14 cellular contexts compared by ENCODE assay signal in genomic region chr4:38610844-38611550, GRCh38. TPM values are rescaled to one million over a fixed set of nuclear protein-coding genes. Genes with fewer than 3 reads are reported as not detected.
A peak's percentile ranks its signal among the peaks of the same experiment; 100 is the strongest.
DNase-seq lines count a peak whose midpoint lies in the region; ATAC-seq, FAIRE-seq and TF ChIP-seq lines count a peak whose summit lies in the region.
"Had no signal": no experiment of that assay in that cellular context is flagged by ENCODE, and none has a peak within 500 bp of the region (broad histone marks: within the 10 kb centered on the region; RNA-seq: fewer than 3 reads in every experiment).

No MANE protein-coding gene starts in this region.

- H3K9me3 Mint-ChIP-seq in neural crest cell: no peaks in the 10 kb centered on the region
- H3K9me3 Mint-ChIP-seq: activated T-helper 2 cell treated with anti-CD3 and anti-CD28 coated beads, Interferon-gamma antibody, Interleukin-2, Interleukin-4, amounts not matched to agents 10 μg/mL and 5 μg/mL and 100 μg/mL, durations not matched to agents 14 hours and 24 hours and 36 hours had no signal

- no peaks in the 10 kb centered on the region for H3K27me3 Mint-ChIP-seq in neural crest cell (ENCODE audit: low read depth)

- peak overlapping the region; percentile 5 for H3K27ac Mint-ChIP-seq in neural crest cell (ENCODE audit: unreplicated experiment)
- H3K27ac Mint-ChIP-seq: activated T-helper 2 cell treated with anti-CD3 and anti-CD28 coated beads, Interferon-gamma antibody, Interleukin-2, Interleukin-4, amounts not matched to agents 10 μg/mL and 5 μg/mL and 100 μg/mL, durations not matched to agents 14 hours and 24 hours and 36 hours had no signal

- ATAC-seq in Right ventricle myocardium superior (ENCODE audit: poor library complexity) (peak; percentile 39), HG02610 (IDR thresholded peaks at IDR 0.05; ENCODE audit: unreplicated experiment) (no peak)

- H3K27me3 ChIP-seq in left ventricle myocardium inferior (ENCODE audit: low read depth): no peaks in the 10 kb centered on the region
- H3K27me3 ChIP-seq in testis: no peaks in the 10 kb centered on the region
- H3K27me3 ChIP-seq: SJSA1 had no signal

- no peaks in the 10 kb centered on the region for H3K36me3 Mint-ChIP-seq in neural crest cell (ENCODE audit: low read depth)

- no peak overlapping the region for H3K27ac ChIP-seq in left ventricle myocardium inferior (replicated peaks)
- H3K27ac ChIP-seq in testis: no peak overlapping the region
- H3K27ac ChIP-seq: SJSA1 had no signal

- H3K4me1 ChIP-seq in left ventricle myocardium inferior (peaks cover 14% of the 10 kb centered on the region), testis (no peaks in the 10 kb centered on the region)
- H3K4me1 ChIP-seq: SJSA1 had no signal

- FAIRE-seq in urothelium cell line (lab: Jason Lieb, UNC): peak; percentile 5
- FAIRE-seq: bronchial epithelial cell, GM18507 had no signal

- H3K4me1 Mint-ChIP-seq in neural crest cell: peaks cover 31% of the 10 kb centered on the region

- no peak for DNase-seq in Right ventricle myocardium superior
- no peak for DNase-seq in left ventricle myocardium inferior
- DNase-seq in epithelial cell of proximal tubule (ENCODE audit: low read depth): no peak
- DNase-seq in neural crest cell (ENCODE audit: low read depth, low spot score): no peak
- no peak for DNase-seq in urothelium cell line (ENCODE audit: low spot score)
- no peak for DNase-seq in testis
- no peak for DNase-seq in T-helper 1 cell
- DNase-seq: NCI-H524 treated with DMSO at 0.1 percent for 48 hours, trophoblast cell had no signal

- TF ChIP-seq CTCF in left ventricle myocardium inferior (IDR thresholded peaks at IDR 0.05; ENCODE audit: borderline replicate concordance) (no peak), epithelial cell of proximal tubule (conservative IDR thresholded peaks at IDR 0.05; ENCODE audit: low read depth, low read length) (no peak), neural crest cell (conservative IDR thresholded peaks at IDR 0.05) (no peak), testis (IDR thresholded peaks at IDR 0.05) (no peak)

- H3K4me3 Mint-ChIP-seq in neural crest cell: no peak overlapping the region

- intact Hi-C loops in Right ventricle myocardium superior (cut with DNase I): no loop called here
- intact Hi-C loops in left ventricle myocardium inferior (cut with micrococcal nuclease): no loop called here
- intact Hi-C loops in testis (cut with DNase I; ENCODE audit: low total_unique reads): no loop called here

- no peak overlapping the region for H3K4me3 ChIP-seq in left ventricle myocardium inferior
- H3K4me3 ChIP-seq in epithelial cell of proximal tubule (ENCODE audit: low read depth, low read length): peak overlapping the region; percentile 29
- H3K4me3 ChIP-seq in testis: no peak overlapping the region
- H3K4me3 ChIP-seq: SJSA1 had no signal

- TF ChIP-seq POLR2A in testis (IDR thresholded peaks at IDR 0.05): no peak

- no peaks in the 10 kb centered on the region for H3K9me3 ChIP-seq in left ventricle myocardium inferior (replicated peaks)
- H3K9me3 ChIP-seq in testis: no peaks in the 10 kb centered on the region
- H3K9me3 ChIP-seq: SJSA1 had no signal

- 76 to 81% methylated on average over 11 of the region's 11 CpGs for WGBS in testis, 2 donors

- H3K36me3 ChIP-seq in left ventricle myocardium inferior: no peaks in the 10 kb centered on the region
- no peaks in the 10 kb centered on the region for H3K36me3 ChIP-seq in testis (ENCODE audit: low read depth, missing control alignments)
- H3K36me3 ChIP-seq: SJSA1 had no signal

RNA-seq across cellular contexts. Expression of gene KLF3, which starts 53.0 kb away (rescaled TPM):
- total RNA-seq in Right ventricle myocardium superior: 16.5 TPM
- 16.5 TPM for total RNA-seq in left ventricle myocardium inferior
- total RNA-seq in epithelial cell of proximal tubule: 23.0 and 28.0 TPM in 2 replicates
- total RNA-seq in neural crest cell: 38.2 and 38.4 TPM in 2 replicates
- 10 to 100 TPM; 21.2 to 24.6 TPM for total RNA-seq in testis
- polyA plus RNA-seq in testis (ENCODE audit: insufficient read depth, low read depth, low replicate concordance): 16.4 TPM
